30 cellular contexts compared by ENCODE assay signal in genomic region chr14:74638970-74639369, GRCh38. TPM values are rescaled to one million over a fixed set of nuclear protein-coding genes. Genes with fewer than 3 reads are reported as not detected.
DNase-seq lines count a peak whose midpoint lies in the region; ATAC-seq and TF ChIP-seq lines count a peak whose summit lies in the region.
"Had no signal": no experiment of that assay in that cellular context is flagged by ENCODE, and none has a peak within 500 bp of the region (broad histone marks: within the 10 kb centered on the region; RNA-seq: fewer than 3 reads in every experiment).

No MANE protein-coding gene starts in this region.

- no peaks in the 10 kb centered on the region for H3K36me3 Mint-ChIP-seq in natural killer cell
- H3K36me3 Mint-ChIP-seq: activated naive CD4-positive, alpha-beta T cell treated with anti-CD3 and anti-CD28 coated beads, Interleukin-2, amount 10 ng/mL, durations not matched to agents 7 days and 5 days; CD14-positive monocyte had no signal

- no peak overlapping the region for H3K4me3 ChIP-seq in choroid plexus epithelial cell (ENCODE audit: low read depth, low read length)
- no peak overlapping the region for H3K4me3 ChIP-seq in heart left ventricle
- H3K4me3 ChIP-seq in tibial artery, result no peak overlapping the region
- H3K4me3 ChIP-seq: hepatocyte, mucosa of descending colon, suprapubic skin had no signal

- H3K4me1 Mint-ChIP-seq in natural killer cell, result peaks cover 0 to 28% of the 10 kb centered on the region in 2 donors
- H3K4me1 Mint-ChIP-seq: activated CD4-positive, alpha-beta T cell treated with anti-CD3 and anti-CD28 coated beads for 36 hours; activated naive CD4-positive, alpha-beta T cell treated with anti-CD3 and anti-CD28 coated beads, Interleukin-2, amount 10 ng/mL, durations not matched to agents 7 days and 5 days had no signal

- H3K27ac Mint-ChIP-seq in natural killer cell, result no peak overlapping the region
- H3K27ac Mint-ChIP-seq: activated CD4-positive, alpha-beta T cell treated with anti-CD3 and anti-CD28 coated beads for 36 hours; activated CD8-positive, alpha-beta T cell treated with anti-CD3 and anti-CD28 coated beads for 36 hours; activated naive CD4-positive, alpha-beta T cell treated with anti-CD3 and anti-CD28 coated beads, Interleukin-2, amount 10 ng/mL, durations not matched to agents 7 days and 5 days; nephron progenitor cell; T-helper 2 cell treated with Interferon-gamma antibody and Interleukin-4, amounts not matched to agents 5 μg/mL and 100 μg/mL, for 36 hours had no signal

- H3K9me3 ChIP-seq in heart left ventricle (no peaks in the 10 kb centered on the region), tibial artery (no peaks in the 10 kb centered on the region)
- H3K9me3 ChIP-seq: Caco-2, mucosa of descending colon, suprapubic skin had no signal

- H3K27ac ChIP-seq in heart left ventricle (peak overlapping the region in 5 of 12 donors; percentile 11 to 58 (median 22)), tibial artery (peak overlapping the region; percentile 48 to 64)
- H3K27ac ChIP-seq: foreskin keratinocyte, hepatocyte, suprapubic skin had no signal

- peak; percentile 13 to 60 (median 37) for ATAC-seq in heart left ventricle
- ATAC-seq in HG02678 (IDR thresholded peaks at IDR 0.05; ENCODE audit: unreplicated experiment), result no peak
- no peak for ATAC-seq in natural killer cell
- ATAC-seq in HG03460 (IDR thresholded peaks at IDR 0.05; ENCODE audit: unreplicated experiment), result no peak
- ATAC-seq: activated CD4-positive, alpha-beta T cell treated with anti-CD3 and anti-CD28 coated beads for 36 hours; activated CD8-positive, alpha-beta T cell treated with anti-CD3 and anti-CD28 coated beads for 36 hours; foreskin keratinocyte; HCT116; mucosa of descending colon; Panc1 had no signal

- H3K4me3 Mint-ChIP-seq in natural killer cell, result no peak overlapping the region
- H3K4me3 Mint-ChIP-seq: activated CD4-positive, alpha-beta T cell treated with anti-CD3 and anti-CD28 coated beads for 36 hours; activated CD8-positive, alpha-beta T cell treated with anti-CD3 and anti-CD28 coated beads for 36 hours; activated naive CD4-positive, alpha-beta T cell treated with anti-CD3 and anti-CD28 coated beads, Interleukin-2, amount 10 ng/mL, durations not matched to agents 7 days and 5 days; CD14-positive monocyte; nephron progenitor cell; T-helper 2 cell treated with Interferon-gamma antibody and Interleukin-4, amounts not matched to agents 5 μg/mL and 100 μg/mL, for 36 hours had no signal

- H3K4me1 ChIP-seq in heart left ventricle (peaks cover 0 to 21% (median under 1%) of the 10 kb centered on the region in 12 donors), tibial artery (peaks cover 0 to 58% (median 39%) of the 10 kb centered on the region in 4 donors)
- H3K4me1 ChIP-seq: Caco-2 had no signal

- H3K27me3 Mint-ChIP-seq in natural killer cell (ENCODE audit: low read depth in 2 of 2), result peaks cover 0 to 8% of the 10 kb centered on the region in 2 donors
- H3K27me3 Mint-ChIP-seq: activated CD8-positive, alpha-beta T cell treated with anti-CD3 and anti-CD28 coated beads for 36 hours had no signal

- H3K9me3 Mint-ChIP-seq in natural killer cell, result no peaks in the 10 kb centered on the region
- H3K9me3 Mint-ChIP-seq: activated CD8-positive, alpha-beta T cell treated with anti-CD3 and anti-CD28 coated beads for 36 hours; activated naive CD4-positive, alpha-beta T cell treated with anti-CD3 and anti-CD28 coated beads, Interleukin-2, amount 10 ng/mL, durations not matched to agents 7 days and 5 days; CD14-positive monocyte; nephron progenitor cell; T-helper 2 cell treated with Interferon-gamma antibody and Interleukin-4, amounts not matched to agents 5 μg/mL and 100 μg/mL, for 36 hours had no signal

- intact Hi-C loops in heart left ventricle (cut with DNase I), result no loop called here
- intact Hi-C loops in tibial artery (cut with DNase I; ENCODE audit: low total_unique reads), result no loop called here
- intact Hi-C loops in natural killer cell (cut with micrococcal nuclease), result loop anchor here (1.0 kb wide), 1 partner anchor 30 kb away; no protein-coding TSS in a partner anchor

- H3K36me3 ChIP-seq in heart left ventricle (no peaks in the 10 kb centered on the region), tibial artery (no peaks in the 10 kb centered on the region)
- H3K36me3 ChIP-seq: suprapubic skin had no signal

- 63 to 78% (median 76%) methylated on average over 1 of the region's 1 CpG for WGBS in heart left ventricle, 4 donors

- DNase-seq in NCI-H2171 treated with DMSO at 0.1 percent for 48 hours (lab: John Stamatoyannopoulos, UW), result peak; percentile 65
- no peak for DNase-seq in NCI-H2171 (lab: John Stamatoyannopoulos, UW)
- DNase-seq in choroid plexus epithelial cell (ENCODE audit: low read depth), result peak; percentile 48
- DNase-seq in heart left ventricle, result no peak
- DNase-seq in tibial artery, result no peak
- DNase-seq in natural killer cell, result no peak
- DNase-seq: 8988T; activated CD4-positive, alpha-beta T cell treated with anti-CD3 and anti-CD28 coated beads for 36 hours; activated CD8-positive, alpha-beta memory T cell treated with anti-CD3 and anti-CD28 coated beads, Interleukin-2, amount 50 U/mL, for 48 hours; activated CD8-positive, alpha-beta T cell treated with anti-CD3 and anti-CD28 coated beads for 36 hours; activated naive CD4-positive, alpha-beta T cell treated with anti-CD3 and anti-CD28 coated beads, Interleukin-2, amount 10 ng/mL, durations not matched to agents 7 days and 5 days; Caco-2; DMS79; foreskin keratinocyte; mucosa of descending colon; NCI-H1105 treated with DMSO at 0.1 percent for 48 hours; NCI-H187 treated with DMSO at 0.1 percent for 48 hours; NCI-H526; nephron progenitor cell; SIG-M5; small intestine; stimulated activated naive CD4-positive, alpha-beta T cell had no signal

- TF ChIP-seq POLR2A in heart left ventricle (IDR thresholded peaks at IDR 0.05), result no peak

- H3K27me3 ChIP-seq in heart left ventricle (no peaks in the 10 kb centered on the region), tibial artery (no peaks in the 10 kb centered on the region)
- H3K27me3 ChIP-seq: foreskin keratinocyte, hepatocyte, suprapubic skin had no signal

- TF ChIP-seq CTCF in choroid plexus epithelial cell (conservative IDR thresholded peaks at IDR 0.05; ENCODE audit: low read depth, low read length), result no peak
- TF ChIP-seq CTCF in heart left ventricle (IDR thresholded peaks at IDR 0.05), result no peak
- no peak for TF ChIP-seq CTCF in tibial artery (IDR thresholded peaks at IDR 0.05)
- no peak for TF ChIP-seq CTCF in natural killer cell (IDR thresholded peaks at IDR 0.05)

RNA-seq across cellular contexts. Expression of gene LTBP2, which starts 26.9 kb away (rescaled TPM):
- total RNA-seq in heart left ventricle, result 10 to 100 TPM; 19.1 to 69.1 (median 36.1) TPM
- 1 to 10 TPM; 4.0 to 8.4 TPM for polyA plus RNA-seq in heart left ventricle
- total RNA-seq in natural killer cell, result 1 to 10 TPM; 2.1 to 3.7 (median 3.0) TPM

Comparison
In these comparisons a context has a peak if more than half of its experiments do, and no peak if none do; other contexts are left out.
1. DNase-seq: peak in NCI-H2171 treated with DMSO at 0.1 percent for 48 hours (single experiment) and choroid plexus epithelial cell (single experiment); none in NCI-H2171 (single experiment), heart left ventricle (0 of 5), tibial artery (0 of 2) and natural killer cell (single experiment).
2. ATAC-seq: peak in heart left ventricle (4 of 4); none in HG02678 (single experiment), natural killer cell (0 of 3) and HG03460 (single experiment).
3. RNA of gene LTBP2, which starts 26.9 kb away (total RNA-seq): 19.1 to 69.1 TPM in heart left ventricle; 2.1 to 3.7 TPM in natural killer cell; every median in the first group is over 4 times any median in the second.